9 cellular contexts compared by ENCODE assay signal in genomic region chr9:131578778-131579504, GRCh38. TPM values are rescaled to one million over a fixed set of nuclear protein-coding genes. Genes with fewer than 3 reads are reported as not detected.
DNase-seq lines count a peak whose midpoint lies in the region; ATAC-seq and TF ChIP-seq lines count a peak whose summit lies in the region.
"Had no signal": no experiment of that assay in that cellular context is flagged by ENCODE, and none has a peak within 500 bp of the region (broad histone marks: within the 10 kb centered on the region; RNA-seq: fewer than 3 reads in every experiment).

No MANE protein-coding gene starts in this region.

- peaks cover 96% of the 10 kb centered on the region for H3K36me3 ChIP-seq in OCI-LY1 (ENCODE audit: insufficient read depth, low read length)
- no peaks in the 10 kb centered on the region for H3K36me3 ChIP-seq in breast epithelium
- peaks cover 0 to 50% of the 10 kb centered on the region in 2 donors for H3K36me3 ChIP-seq in adrenal gland (replicated peaks in 1 of 2)

- 69 to 84% (median 72%) methylated on average over 16 to 26 of the region's 26 CpGs for WGBS in adrenal gland, 4 donors

- H3F3A ChIP-seq in OCI-LY1 (ENCODE audit: insufficient read depth, low read length): no peaks in the 10 kb centered on the region

- no peaks in the 10 kb centered on the region for H3K9me2 ChIP-seq in OCI-LY1 (ENCODE audit: low read depth, low read length)

- ATAC-seq in GM19025 (IDR thresholded peaks at IDR 0.05; ENCODE audit: low read depth, unreplicated experiment) (peak; percentile 43), GM19023 (IDR thresholded peaks at IDR 0.05; ENCODE audit: unreplicated experiment) (no peak)

- DNase-seq in breast epithelium (ENCODE audit: low spot score in 2 of 2): no peak
- peak; percentile 33 to 42 for DNase-seq in stimulated activated CD4-positive, alpha-beta T cell treated with anti-CD3 and anti-CD28 coated beads, Interleukin-4, amount 100 ng/mL, for 4 hours
- no peak for DNase-seq in adrenal gland
- DNase-seq in coronary artery (ENCODE audit: low spot score): no peak
- DNase-seq in LoVo (ENCODE audit: low spot score): no peak

- no peaks in the 10 kb centered on the region for H3K79me2 ChIP-seq in OCI-LY1 (ENCODE audit: insufficient read depth, low read length)

- no peak overlapping the region for H3K9ac ChIP-seq in OCI-LY1 (ENCODE audit: low read length)

- no peaks in the 10 kb centered on the region for H3K27me3 ChIP-seq in OCI-LY1 (ENCODE audit: insufficient read depth, low read length)
- no peaks in the 10 kb centered on the region for H3K27me3 ChIP-seq in breast epithelium
- H3K27me3 ChIP-seq in adrenal gland: no peaks in the 10 kb centered on the region

- no peak overlapping the region for H3K4me2 ChIP-seq in OCI-LY1 (ENCODE audit: low read length)

- H2AFZ ChIP-seq in OCI-LY1 (ENCODE audit: low read length): no peak overlapping the region

- H3K4me3 ChIP-seq in OCI-LY1 (ENCODE audit: low read depth, low read length, poor library complexity, severe bottlenecking) (no peak overlapping the region), breast epithelium (no peak overlapping the region), adrenal gland (no peak overlapping the region), coronary artery (no peak overlapping the region)

- TF ChIP-seq CTCF in OCI-LY1 (IDR thresholded peaks at IDR 0.05; ENCODE audit: low read length) (no peak), breast epithelium (IDR thresholded peaks at IDR 0.05) (no peak), adrenal gland (IDR thresholded peaks at IDR 0.05) (no peak), coronary artery (IDR thresholded peaks at IDR 0.05) (no peak)

- H3K9me3 ChIP-seq in OCI-LY1 (ENCODE audit: low read length): no peaks in the 10 kb centered on the region
- H3K9me3 ChIP-seq in breast epithelium: no peaks in the 10 kb centered on the region
- no peaks in the 10 kb centered on the region for H3K9me3 ChIP-seq in adrenal gland (replicated peaks in 1 of 3)

- no peaks in the 10 kb centered on the region for H4K20me1 ChIP-seq in OCI-LY1 (ENCODE audit: insufficient read depth, low read length)

- intact Hi-C loops in breast epithelium (cut with DNase I; ENCODE audit: low total_unique reads): no loop called here
- intact Hi-C loops in adrenal gland (cut with DNase I): no loop called here

- no peak for TF ChIP-seq POLR2A in breast epithelium (IDR thresholded peaks at IDR 0.05)
- no peak for TF ChIP-seq POLR2A in adrenal gland (IDR thresholded peaks at IDR 0.05)

- peaks cover 7% of the 10 kb centered on the region for H3K4me1 ChIP-seq in OCI-LY1 (ENCODE audit: insufficient read depth, low read length, severe bottlenecking)
- peaks cover 0 to 5% of the 10 kb centered on the region in 2 donors for H3K4me1 ChIP-seq in breast epithelium
- no peaks in the 10 kb centered on the region for H3K4me1 ChIP-seq in adrenal gland (replicated peaks in 1 of 2)

- peak overlapping the region; percentile 68 for H3K27ac ChIP-seq in OCI-LY1 (ENCODE audit: low read depth, low read length, poor library complexity, severe bottlenecking)
- H3K27ac ChIP-seq in breast epithelium: peak overlapping the region; percentile 36 to 55
- H3K27ac ChIP-seq in adrenal gland: no peak overlapping the region
- H3K27ac ChIP-seq in coronary artery: no peak overlapping the region

RNA-seq across cellular contexts. Expression of gene PRRT1B, which starts 33.6 kb away (rescaled TPM):
- total RNA-seq in breast epithelium (under 1 TPM in 1 of 3 donors, not detected in 2; 0.33 TPM), adrenal gland (not detected)
- not detected for polyA plus RNA-seq in adrenal gland
- total RNA-seq: myocyte had no signal

RNA-seq across cellular contexts. Expression of gene UCK1, which starts 47.9 kb away (rescaled TPM):
- 10 to 100 TPM; 33.4 to 61.0 (median 37.7) TPM for total RNA-seq in breast epithelium
- 10 to 100 TPM; 27.4 to 97.0 (median 34.7) TPM for total RNA-seq in adrenal gland
- polyA plus RNA-seq in adrenal gland: 10 to 100 TPM; 17.9 to 63.9 (median 55.2) TPM

Comparison
In these comparisons a context has a peak if more than half of its experiments do, and no peak if none do; other contexts are left out.
1. H3K27ac ChIP-seq: peak in OCI-LY1 (single experiment) and breast epithelium (2 of 2); none in adrenal gland (0 of 5) and coronary artery (0 of 2).
2. DNase-seq: peak in stimulated activated CD4-positive, alpha-beta T cell treated with anti-CD3 and anti-CD28 coated beads, Interleukin-4, amount 100 ng/mL, for 4 hours (2 of 2); none in breast epithelium (0 of 2), adrenal gland (0 of 7), coronary artery (single experiment) and LoVo (single experiment).